In the genomic region with DNA sequence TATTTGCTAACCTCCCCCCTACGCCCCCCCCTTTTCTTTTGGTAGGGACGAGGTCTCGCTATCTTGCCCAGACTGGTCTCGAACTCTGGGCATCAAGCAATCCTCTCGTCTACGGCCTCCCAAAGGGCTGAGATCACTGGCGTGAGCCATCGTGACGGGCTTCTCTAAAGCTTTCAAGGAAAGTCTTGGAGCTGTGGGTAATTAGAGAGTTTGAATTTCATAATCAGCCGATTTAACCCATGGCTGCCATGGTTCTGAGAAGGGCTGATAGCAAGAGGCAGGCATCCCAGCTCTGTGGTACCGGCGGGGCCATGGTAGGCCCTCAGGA, we compare ENCODE assay signal across 8 cellular contexts. TPM values are rescaled to one million over a fixed set of nuclear protein-coding genes. Genes with fewer than 3 reads are reported as not detected.
DNase-seq lines count a peak whose midpoint lies in the region; ATAC-seq, FAIRE-seq and TF ChIP-seq lines count a peak whose summit lies in the region.

No MANE protein-coding gene starts in this region.

- H3K9ac ChIP-seq in PC-3 (ENCODE audit: low read length) (no peak overlapping the region), H1 (replicated peaks in 1 of 4; ENCODE audit: extremely low read depth in 1 of 4, low read depth in 3 of 4, low read length in 3 of 4) (no peak overlapping the region)

- peaks cover 4% of the 10 kb centered on the region for H3K79me1 ChIP-seq in H1 (ENCODE audit: low read depth, low read length)

- H3K27me3 Mint-ChIP-seq in Caco-2 (ENCODE audit: insufficient read depth, unreplicated experiment), result no peaks in the 10 kb centered on the region

- H3K4me3 ChIP-seq in Caco-2 (ENCODE audit: low read depth, low read length), result no peak overlapping the region
- H3K4me3 ChIP-seq in PC-3 (ENCODE audit: low read length), result no peak overlapping the region
- peak overlapping the region in 1 of 4 experiments; percentile 47; a peak in 2 of 8 replicates for H3K4me3 ChIP-seq in H1 (ENCODE audit: extremely low read depth in 1 of 4, insufficient read depth in 2 of 4, low read depth in 3 of 4, low read length in 4 of 4)
- H3K4me3 ChIP-seq in osteoblast (ENCODE audit: insufficient read depth, low read length), result peak overlapping the region; percentile 83

- intact Hi-C loops in Caco-2 (cut with micrococcal nuclease; ENCODE audit: unreplicated experiment) (no loop called here), PC-3 (cut with micrococcal nuclease) (no loop called here)

- no peak overlapping the region for H2BK20ac ChIP-seq in H1 (ENCODE audit: low read length)

- no peak for TF ChIP-seq RAD21 in H1 (IDR thresholded peaks at IDR 0.05 in 1 of 2, conservative IDR thresholded peaks at IDR 0.05 in 1 of 2; ENCODE audit: low read depth in 2 of 2, low read length in 2 of 2)

- DNase-seq in Caco-2 (no peak), PC-3 (no peak), H1 (ENCODE audit: low read depth in 1 of 2, low spot score in 2 of 2) (no peak), osteoblast (ENCODE audit: insufficient read length, low spot score, missing footprints) (no peak), GDM1 (lab: John Stamatoyannopoulos, UW) (no peak), NOMO-1 (lab: John Stamatoyannopoulos, UW; ENCODE audit: unreplicated experiment in 2 of 2) (no peak)

- no peaks in the 10 kb centered on the region for H4K20me1 ChIP-seq in PC-3 (ENCODE audit: low read length)
- H4K20me1 ChIP-seq in H1 (replicated peaks in 1 of 2; ENCODE audit: control insufficient read depth in 1 of 2, insufficient read depth in 2 of 2, low read length in 2 of 2), result peaks cover 1 to 8% of the 10 kb centered on the region in 2 experiments
- H4K20me1 ChIP-seq in osteoblast (ENCODE audit: insufficient read depth, low read length), result no peaks in the 10 kb centered on the region

- H3K4me1 Mint-ChIP-seq in Caco-2 (ENCODE audit: low read depth, unreplicated experiment), result peaks cover 8% of the 10 kb centered on the region

- H3K9me2 ChIP-seq in PC-3 (replicated peaks; ENCODE audit: low read length), result no peaks in the 10 kb centered on the region

- H3K36me3 ChIP-seq in Caco-2 (ENCODE audit: control insufficient read depth, insufficient read depth, low read length), result no peaks in the 10 kb centered on the region
- no peaks in the 10 kb centered on the region for H3K36me3 ChIP-seq in PC-3 (ENCODE audit: low read depth, low read length)
- peaks cover 0 to 9% (median 0%) of the 10 kb centered on the region in 4 experiments; a peak in 2 of 8 replicates for H3K36me3 ChIP-seq in H1 (ENCODE audit: control insufficient read depth in 2 of 4, insufficient read depth in 4 of 4, low read length in 3 of 4)
- H3K36me3 ChIP-seq in osteoblast (ENCODE audit: insufficient read depth, low read length), result no peaks in the 10 kb centered on the region

- peaks cover 7% of the 10 kb centered on the region for H3K23me2 ChIP-seq in H1 (ENCODE audit: low read depth, low read length)

- H2AFZ ChIP-seq in PC-3 (ENCODE audit: low read length), result no peak overlapping the region; the same call in 1 of the 2 replicates
- H2AFZ ChIP-seq in H1 (ENCODE audit: low read length), result no peak overlapping the region
- peak overlapping the region; percentile 92 for H2AFZ ChIP-seq in osteoblast (ENCODE audit: low read length)

- H3K23ac ChIP-seq in H1 (ENCODE audit: insufficient read length), result no peak overlapping the region

- no peak overlapping the region for H3K4ac ChIP-seq in H1 (replicated peaks; ENCODE audit: insufficient read length, low read depth, low read length)

- no peak overlapping the region for H3K56ac ChIP-seq in H1 (replicated peaks; ENCODE audit: insufficient read length, low read depth, low read length)

- H2AK5ac ChIP-seq in H1 (ENCODE audit: low read depth, low read length), result 0 out of 2 replicates have a peak overlapping the region, but pooled peaks have one; percentile 53

- no peaks in the 10 kb centered on the region for H3K9me3 Mint-ChIP-seq in Caco-2 (ENCODE audit: unreplicated experiment)

- TF ChIP-seq CTCF in Caco-2 (IDR thresholded peaks at IDR 0.05; ENCODE audit: insufficient read depth in 1 of 2, low read depth in 1 of 2, low read length in 1 of 2, severe bottlenecking in 1 of 2, unreplicated experiment in 1 of 2), result no peak
- no peak for TF ChIP-seq CTCF in PC-3 (conservative IDR thresholded peaks at IDR 0.05; ENCODE audit: low read depth, low read length)
- TF ChIP-seq CTCF in H1 (IDR thresholded peaks at IDR 0.05; ENCODE audit: control extremely low read depth in 1 of 3, insufficient read depth in 1 of 3, low read depth in 1 of 3, low read length in 3 of 3), result no peak
- no peak for TF ChIP-seq CTCF in osteoblast (IDR thresholded peaks at IDR 0.05; ENCODE audit: extremely low read depth, low read depth, low read length)

- H3K4me3 Mint-ChIP-seq in Caco-2 (ENCODE audit: unreplicated experiment), result peak overlapping the region; percentile 69

- H3K27me3 ChIP-seq in Caco-2 (replicated peaks; ENCODE audit: control insufficient read depth, insufficient read depth, low read length) (no peaks in the 10 kb centered on the region), PC-3 (ENCODE audit: low read length) (no peaks in the 10 kb centered on the region), H1 (replicated peaks in 1 of 4; ENCODE audit: control insufficient read depth in 3 of 4, extremely low read depth in 1 of 4, insufficient read depth in 3 of 4, low read length in 3 of 4) (no peaks in the 10 kb centered on the region), osteoblast (ENCODE audit: insufficient read depth, low read length) (no peaks in the 10 kb centered on the region)

- peak overlapping the region; percentile 91 for H3K18ac ChIP-seq in H1 (ENCODE audit: extremely low read depth, low read length)

- H3K27ac ChIP-seq in PC-3 (ENCODE audit: low read length) (no peak overlapping the region), H1 (ENCODE audit: low read depth, low read length) (no peak overlapping the region), osteoblast (ENCODE audit: low read depth, low read length) (peak overlapping the region; percentile 45)

- H3K27ac Mint-ChIP-seq in Caco-2 (ENCODE audit: unreplicated experiment), result no peak overlapping the region

- peaks cover 16% of the 10 kb centered on the region for H3K4me1 ChIP-seq in Caco-2
- peaks cover 22% of the 10 kb centered on the region for H3K4me1 ChIP-seq in PC-3 (ENCODE audit: insufficient read depth, low read length)
- peaks cover 12 to 21% (median 14%) of the 10 kb centered on the region in 4 experiments for H3K4me1 ChIP-seq in H1 (replicated peaks in 1 of 4; ENCODE audit: control insufficient read depth in 3 of 4, insufficient read depth in 4 of 4, low read length in 3 of 4)
- peaks cover 31% of the 10 kb centered on the region for H3K4me1 ChIP-seq in osteoblast (ENCODE audit: insufficient read depth, low read length)

- POLR2A ChIA-PET in Caco-2 (lab: Charles Lee) (no interaction called here), PC-3 (lab: Charles Lee; ENCODE audit: unreplicated experiment) (no interaction called here), H1 (lab: Charles Lee; ENCODE audit: partially characterized antibody) (interaction anchor here (1.1 to 18.5 kb wide), 5 partner anchors 13 to 89 kb away, joined by 3 to 329 read pairs (median 5); a partner anchor contains a TSS)

- no peak overlapping the region for H4K5ac ChIP-seq in H1 (ENCODE audit: insufficient read length, low read depth, low read length)

- H2BK120ac ChIP-seq in H1 (replicated peaks; ENCODE audit: low read depth, low read length), result no peak overlapping the region

- no peaks in the 10 kb centered on the region for H3F3A ChIP-seq in PC-3 (ENCODE audit: low read length, unreplicated experiment)

- peaks cover 33% of the 10 kb centered on the region for H3K36me3 Mint-ChIP-seq in Caco-2 (ENCODE audit: insufficient read depth, unreplicated experiment)

- H3K79me2 ChIP-seq in PC-3 (ENCODE audit: low read length) (peaks cover 38% of the 10 kb centered on the region), H1 (ENCODE audit: control insufficient read depth in 1 of 2, insufficient read depth in 2 of 2, low read length in 2 of 2) (peaks cover 0 to 4% of the 10 kb centered on the region in 2 experiments; a peak in 1 of 4 replicates), osteoblast (ENCODE audit: insufficient read depth, low read length) (peaks cover 13% of the 10 kb centered on the region)

- H4K8ac ChIP-seq in H1 (ENCODE audit: extremely low read depth, insufficient read depth, low read length), result no peak overlapping the region

- TF ChIP-seq POLR2A in H1 (IDR thresholded peaks at IDR 0.05; ENCODE audit: control extremely low read depth in 1 of 2, low read depth in 2 of 2, low read length in 2 of 2), result no peak

- H3K4me2 ChIP-seq in PC-3 (ENCODE audit: low read length) (peak overlapping the region; percentile 95; the same call in 1 of the 2 replicates), H1 (ENCODE audit: insufficient read depth in 1 of 2, low read depth in 2 of 2, low read length in 2 of 2) (peak overlapping the region; percentile 57 to 82), osteoblast (ENCODE audit: insufficient read depth, low read length) (peak overlapping the region; percentile 83)

- no peak overlapping the region for H4K91ac ChIP-seq in H1 (replicated peaks; ENCODE audit: insufficient read length, low read length)

- no peaks in the 10 kb centered on the region for H3K9me3 ChIP-seq in Caco-2
- H3K9me3 ChIP-seq in PC-3 (ENCODE audit: low read length), result no peaks in the 10 kb centered on the region
- H3K9me3 ChIP-seq in H1 (ENCODE audit: insufficient read depth in 2 of 2, low read depth in 1 of 2, low read length in 1 of 2), result no peaks in the 10 kb centered on the region
- no peaks in the 10 kb centered on the region for H3K9me3 ChIP-seq in osteoblast (ENCODE audit: low read depth, low read length)

- WGBS in H1 (ENCODE audit: extremely low coverage in 1 of 2, insufficient coverage in 1 of 2, insufficient read length in 1 of 2, insufficient replicate concordance in 2 of 2, low coverage in 1 of 2, low lambda C conversion rate in 2 of 2, missing lambda C conversion rate in 1 of 2), 2 experiments, result 78% methylated on average over 8 of the region's 12 CpGs; no CpG with 5 or more reads in 1 of the 2 experiments

- H2BK15ac ChIP-seq in H1 (ENCODE audit: low read length), result peak overlapping the region; percentile 81; the same call in 1 of the 2 replicates

- no peak overlapping the region for H2BK12ac ChIP-seq in H1 (ENCODE audit: low read depth, low read length)

- no peak overlapping the region for H3K14ac ChIP-seq in H1 (ENCODE audit: insufficient read length)

- CTCF ChIA-PET in Caco-2 (lab: Charles Lee), result interaction anchor here (1.3 to 1.8 kb wide), 2 partner anchors 11 to 100 kb away, joined by 3 to 6 read pairs; no protein-coding TSS in a partner anchor
- CTCF ChIA-PET in PC-3 (lab: Charles Lee), result no interaction called here
- CTCF ChIA-PET in H1 (lab: Charles Lee; ENCODE audit: partially characterized antibody), result interaction anchor here (0.6 to 3.0 kb wide), 10 partner anchors 12 to 775 kb away, joined by 3 to 29 read pairs (median 3); no protein-coding TSS in a partner anchor

- ATAC-seq in PC-3 (no peak), HG03097 (IDR thresholded peaks at IDR 0.05; ENCODE audit: low FRiP score, unreplicated experiment) (no peak), GM19395 (IDR thresholded peaks at IDR 0.05; ENCODE audit: unreplicated experiment) (no peak)

- TF ChIP-seq EP300 in H1 (IDR thresholded peaks at IDR 0.05; ENCODE audit: borderline replicate concordance in 1 of 2, low read depth in 2 of 2, low read length in 2 of 2), result no peak

- H2BK5ac ChIP-seq in H1 (ENCODE audit: low read depth, low read length), result no peak overlapping the region

- no peak for FAIRE-seq in H1 (lab: Jason Lieb, UNC)

- BruUV-seq in Caco-2 (replicated peaks; lab: Mats Ljungman, UMichigan), result no TSS peak
- no TSS peak for BruUV-seq in PC-3 (replicated peaks; lab: Mats Ljungman, UMichigan)

RNA-seq across cellular contexts. Expression of a gene that starts 0.7 kb away (rescaled TPM):
- total RNA-seq in Caco-2 (2022) (9.4 and 11.3 TPM in 2 replicates), PC-3 (2014; rRNA removed) (42.4 and 53.8 TPM in 2 replicates), osteoblast (12.7 and 14.8 TPM in 2 replicates)
- 11.3 and 14.5 TPM in 2 replicates for total RNA-seq in H1 (2021; fragmentation: NEBNext Ultra II Directional; extraction: Animal tissue kit (Norgen Biotek cat#: 25700))
- polyA plus RNA-seq in H1 (2011; rRNA removed), result 18.7 and 28.5 TPM in 2 replicates
- 17.5 TPM for polyA plus RNA-seq in H1 (2011; cell fraction: cytosol; rRNA removed)
- polyA plus RNA-seq in H1 (2011; cell fraction: nucleus; rRNA removed), result 15.7 TPM
- polyA plus RNA-seq in H1 (2012, experiment 1 of 2), result 8.6 to 15.1 TPM (median 14.3 TPM) in 4 replicates
- 12.6 TPM for polyA plus RNA-seq in H1 (2012, experiment 2 of 2)
- polyA plus RNA-seq in H1 (2013, experiment 1 of 2), result 5.9 TPM
- 5.6 TPM for polyA plus RNA-seq in H1 (2013, experiment 2 of 2)
- polyA minus RNA-seq in H1 (2011; rRNA and poly(A)+ RNA removed), result 6.0 and 8.9 TPM in 2 replicates
- 11.1 TPM for polyA minus RNA-seq in H1 (2011; cell fraction: cytosol; rRNA and poly(A)+ RNA removed)
- 9.8 TPM for polyA minus RNA-seq in H1 (2011; cell fraction: nucleus; rRNA and poly(A)+ RNA removed)

RNA-seq across cellular contexts. Expression of a gene that starts 1.8 kb away (rescaled TPM):
- total RNA-seq in Caco-2 (2022) (78.9 and 88.5 TPM in 2 replicates), PC-3 (2014; rRNA removed) (191 and 206 TPM in 2 replicates), osteoblast (21.8 and 40.5 TPM in 2 replicates)
- 99.6 and 100 TPM in 2 replicates for total RNA-seq in H1 (2021; fragmentation: NEBNext Ultra II Directional; extraction: Animal tissue kit (Norgen Biotek cat#: 25700))
- 91.9 and 123 TPM in 2 replicates for polyA plus RNA-seq in H1 (2011; rRNA removed)
- 89.6 TPM for polyA plus RNA-seq in H1 (2011; cell fraction: cytosol; rRNA removed)
- polyA plus RNA-seq in H1 (2011; cell fraction: nucleus; rRNA removed), result 60.8 TPM
- polyA plus RNA-seq in H1 (2012, experiment 1 of 2), result 80.1 to 84.2 TPM (median 82.1 TPM) in 4 replicates
- 85.1 TPM for polyA plus RNA-seq in H1 (2012, experiment 2 of 2)
- polyA plus RNA-seq in H1 (2013, experiment 1 of 2), result 103 TPM
- polyA plus RNA-seq in H1 (2013, experiment 2 of 2), result 94.8 TPM
- polyA minus RNA-seq in H1 (2011; rRNA and poly(A)+ RNA removed), result 11.8 and 11.9 TPM in 2 replicates
- 26.2 TPM for polyA minus RNA-seq in H1 (2011; cell fraction: cytosol; rRNA and poly(A)+ RNA removed)
- polyA minus RNA-seq in H1 (2011; cell fraction: nucleus; rRNA and poly(A)+ RNA removed), result 12.8 TPM

RNA-seq across cellular contexts. Expression of a gene that starts 5.5 kb away (rescaled TPM):
- total RNA-seq in Caco-2 (2022) (43.8 and 55.6 TPM in 2 replicates), PC-3 (2014; rRNA removed) (85.0 and 87.9 TPM in 2 replicates), osteoblast (8.5 and 11.6 TPM in 2 replicates)
- total RNA-seq in H1 (2021; fragmentation: NEBNext Ultra II Directional; extraction: Animal tissue kit (Norgen Biotek cat#: 25700)), result 34.5 and 35.9 TPM in 2 replicates
- polyA plus RNA-seq in H1 (2011; rRNA removed), result 29.2 and 30.0 TPM in 2 replicates
- 41.8 TPM for polyA plus RNA-seq in H1 (2011; cell fraction: cytosol; rRNA removed)
- 55.3 TPM for polyA plus RNA-seq in H1 (2011; cell fraction: nucleus; rRNA removed)
- polyA plus RNA-seq in H1 (2012, experiment 1 of 2), result 32.6 to 63.7 TPM (median 58.6 TPM) in 4 replicates
- polyA plus RNA-seq in H1 (2012, experiment 2 of 2), result 30.1 TPM
- polyA plus RNA-seq in H1 (2013, experiment 1 of 2), result 73.8 TPM
- polyA plus RNA-seq in H1 (2013, experiment 2 of 2), result 66.6 TPM
- polyA minus RNA-seq in H1 (2011; rRNA and poly(A)+ RNA removed), result 12.9 and 19.5 TPM in 2 replicates
- polyA minus RNA-seq in H1 (2011; cell fraction: cytosol; rRNA and poly(A)+ RNA removed), result 7.7 TPM
- polyA minus RNA-seq in H1 (2011; cell fraction: nucleus; rRNA and poly(A)+ RNA removed), result 9.4 TPM

RNA-seq across cellular contexts. Expression of a gene that starts 22.2 kb away (rescaled TPM):
- 14.3 and 17.4 TPM in 2 replicates for total RNA-seq in Caco-2 (2022)
- 2.2 and 3.1 TPM in 2 replicates for total RNA-seq in PC-3 (2014; rRNA removed)
- 6.1 and 6.8 TPM in 2 replicates for total RNA-seq in H1 (2021; fragmentation: NEBNext Ultra II Directional; extraction: Animal tissue kit (Norgen Biotek cat#: 25700))
- polyA plus RNA-seq in H1 (2011; rRNA removed), result 9.6 and 14.2 TPM in 2 replicates
- polyA plus RNA-seq in H1 (2011; cell fraction: cytosol; rRNA removed), result 7.4 TPM
- 23.9 TPM for polyA plus RNA-seq in H1 (2011; cell fraction: nucleus; rRNA removed)
- polyA plus RNA-seq in H1 (2012, experiment 1 of 2), result 6.3 to 9.3 TPM (median 8.4 TPM) in 4 replicates
- 5.2 TPM for polyA plus RNA-seq in H1 (2012, experiment 2 of 2)
- 5.3 TPM for polyA plus RNA-seq in H1 (2013, experiment 1 of 2)
- 4.5 TPM for polyA plus RNA-seq in H1 (2013, experiment 2 of 2)
- polyA minus RNA-seq in H1 (2011; rRNA and poly(A)+ RNA removed), result 3.7 and 4.0 TPM in 2 replicates
- 3.3 TPM for polyA minus RNA-seq in H1 (2011; cell fraction: cytosol; rRNA and poly(A)+ RNA removed)
- polyA minus RNA-seq in H1 (2011; cell fraction: nucleus; rRNA and poly(A)+ RNA removed), result 10.3 TPM
- total RNA-seq in osteoblast, result not detected in 2 replicates

RNA-seq across cellular contexts. Expression of a gene that starts 30.8 kb away (rescaled TPM):
- total RNA-seq in Caco-2 (2022) (11.5 TPM in 2 replicates), PC-3 (2014; rRNA removed) (12.1 and 15.4 TPM in 2 replicates), osteoblast (5.1 and 7.4 TPM in 2 replicates)
- 20.7 and 21.4 TPM in 2 replicates for total RNA-seq in H1 (2021; fragmentation: NEBNext Ultra II Directional; extraction: Animal tissue kit (Norgen Biotek cat#: 25700))
- 9.5 and 17.3 TPM in 2 replicates for polyA plus RNA-seq in H1 (2011; rRNA removed)
- polyA plus RNA-seq in H1 (2011; cell fraction: cytosol; rRNA removed), result 12.3 TPM
- polyA plus RNA-seq in H1 (2011; cell fraction: nucleus; rRNA removed), result 132 TPM
- 12.0 to 21.7 TPM (median 19.9 TPM) in 4 replicates for polyA plus RNA-seq in H1 (2012, experiment 1 of 2)
- polyA plus RNA-seq in H1 (2012, experiment 2 of 2), result 6.5 TPM
- polyA plus RNA-seq in H1 (2013, experiment 1 of 2), result 10.9 TPM
- 9.5 TPM for polyA plus RNA-seq in H1 (2013, experiment 2 of 2)
- 5.0 and 5.9 TPM in 2 replicates for polyA minus RNA-seq in H1 (2011; rRNA and poly(A)+ RNA removed)
- 7.3 TPM for polyA minus RNA-seq in H1 (2011; cell fraction: cytosol; rRNA and poly(A)+ RNA removed)
- 23.4 TPM for polyA minus RNA-seq in H1 (2011; cell fraction: nucleus; rRNA and poly(A)+ RNA removed)
